2 cellular contexts compared by ENCODE assay signal in the genomic region with DNA sequence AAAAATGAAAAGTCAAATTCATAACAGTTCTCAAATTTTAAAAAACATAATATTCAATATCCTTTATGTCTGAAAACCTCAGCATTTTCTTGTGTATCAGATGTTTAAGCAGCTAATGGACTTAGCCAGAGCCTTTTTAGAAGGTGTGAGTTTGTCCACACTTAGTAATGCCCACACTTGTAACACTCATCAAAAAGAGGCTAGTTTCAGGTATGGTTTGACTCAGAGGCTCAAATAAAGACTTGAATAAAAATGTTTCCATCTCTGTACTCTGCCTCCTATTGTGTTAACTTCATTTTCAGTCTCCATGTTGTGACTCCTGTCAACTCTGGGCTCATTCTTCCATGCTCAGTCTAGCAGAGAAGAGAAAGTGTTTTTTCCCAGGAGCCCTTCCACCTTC.
TF ChIP-seq lines count a peak whose summit lies in the region.

No MANE protein-coding gene starts in this region.

TF ChIP-seq in HCT116, 20 proteins besides CTCF, POLR2A, EP300 and RAD21 (continued from another document):
- TF ChIP-seq, protein P1, sequence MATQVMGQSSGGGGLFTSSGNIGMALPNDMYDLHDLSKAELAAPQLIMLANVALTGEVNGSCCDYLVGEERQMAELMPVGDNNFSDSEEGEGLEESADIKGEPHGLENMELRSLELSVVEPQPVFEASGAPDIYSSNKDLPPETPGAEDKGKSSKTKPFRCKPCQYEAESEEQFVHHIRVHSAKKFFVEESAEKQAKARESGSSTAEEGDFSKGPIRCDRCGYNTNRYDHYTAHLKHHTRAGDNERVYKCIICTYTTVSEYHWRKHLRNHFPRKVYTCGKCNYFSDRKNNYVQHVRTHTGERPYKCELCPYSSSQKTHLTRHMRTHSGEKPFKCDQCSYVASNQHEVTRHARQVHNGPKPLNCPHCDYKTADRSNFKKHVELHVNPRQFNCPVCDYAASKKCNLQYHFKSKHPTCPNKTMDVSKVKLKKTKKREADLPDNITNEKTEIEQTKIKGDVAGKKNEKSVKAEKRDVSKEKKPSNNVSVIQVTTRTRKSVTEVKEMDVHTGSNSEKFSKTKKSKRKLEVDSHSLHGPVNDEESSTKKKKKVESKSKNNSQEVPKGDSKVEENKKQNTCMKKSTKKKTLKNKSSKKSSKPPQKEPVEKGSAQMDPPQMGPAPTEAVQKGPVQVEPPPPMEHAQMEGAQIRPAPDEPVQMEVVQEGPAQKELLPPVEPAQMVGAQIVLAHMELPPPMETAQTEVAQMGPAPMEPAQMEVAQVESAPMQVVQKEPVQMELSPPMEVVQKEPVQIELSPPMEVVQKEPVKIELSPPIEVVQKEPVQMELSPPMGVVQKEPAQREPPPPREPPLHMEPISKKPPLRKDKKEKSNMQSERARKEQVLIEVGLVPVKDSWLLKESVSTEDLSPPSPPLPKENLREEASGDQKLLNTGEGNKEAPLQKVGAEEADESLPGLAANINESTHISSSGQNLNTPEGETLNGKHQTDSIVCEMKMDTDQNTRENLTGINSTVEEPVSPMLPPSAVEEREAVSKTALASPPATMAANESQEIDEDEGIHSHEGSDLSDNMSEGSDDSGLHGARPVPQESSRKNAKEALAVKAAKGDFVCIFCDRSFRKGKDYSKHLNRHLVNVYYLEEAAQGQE (IDR thresholded peaks at IDR 0.05; ENCODE audit: low read depth): no peak

TF ChIP-seq in GM12878, 131 proteins besides CTCF, POLR2A, EP300 and RAD21 (continued from another document):
- TF ChIP-seq, protein P2, sequence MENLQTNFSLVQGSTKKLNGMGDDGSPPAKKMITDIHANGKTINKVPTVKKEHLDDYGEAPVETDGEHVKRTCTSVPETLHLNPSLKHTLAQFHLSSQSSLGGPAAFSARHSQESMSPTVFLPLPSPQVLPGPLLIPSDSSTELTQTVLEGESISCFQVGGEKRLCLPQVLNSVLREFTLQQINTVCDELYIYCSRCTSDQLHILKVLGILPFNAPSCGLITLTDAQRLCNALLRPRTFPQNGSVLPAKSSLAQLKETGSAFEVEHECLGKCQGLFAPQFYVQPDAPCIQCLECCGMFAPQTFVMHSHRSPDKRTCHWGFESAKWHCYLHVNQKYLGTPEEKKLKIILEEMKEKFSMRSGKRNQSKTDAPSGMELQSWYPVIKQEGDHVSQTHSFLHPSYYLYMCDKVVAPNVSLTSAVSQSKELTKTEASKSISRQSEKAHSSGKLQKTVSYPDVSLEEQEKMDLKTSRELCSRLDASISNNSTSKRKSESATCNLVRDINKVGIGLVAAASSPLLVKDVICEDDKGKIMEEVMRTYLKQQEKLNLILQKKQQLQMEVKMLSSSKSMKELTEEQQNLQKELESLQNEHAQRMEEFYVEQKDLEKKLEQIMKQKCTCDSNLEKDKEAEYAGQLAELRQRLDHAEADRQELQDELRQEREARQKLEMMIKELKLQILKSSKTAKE (IDR thresholded peaks at IDR 0.05; ENCODE audit: low read depth, poor library complexity, severe bottlenecking): no peak
- TF ChIP-seq JUNB (IDR thresholded peaks at IDR 0.05): peak; percentile 46; the same call in 1 of the 2 replicates
TF ChIP-seq in GM12878: peak in this region for 1.
